Comparison of ENCODE assay signal across 12 cellular contexts in the genomic region with DNA sequence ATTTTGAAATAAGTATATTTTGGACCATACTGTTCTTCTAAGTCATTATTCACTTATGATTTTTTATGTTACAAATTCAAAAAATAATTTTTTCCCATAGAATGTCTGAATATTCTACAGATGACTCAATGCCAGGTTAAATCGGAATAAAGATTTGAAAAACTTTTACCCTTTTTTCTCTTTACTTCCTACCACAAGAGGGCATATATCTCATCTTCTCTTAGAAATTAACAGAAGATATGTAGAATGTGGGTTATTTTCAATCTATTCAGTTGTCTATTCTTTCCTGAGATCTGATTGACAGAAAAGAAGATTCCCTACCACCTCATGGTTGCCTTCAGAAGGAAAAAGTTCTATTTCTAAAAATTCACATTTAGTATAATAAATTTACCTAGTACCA. TPM values are rescaled to one million over a fixed set of nuclear protein-coding genes. Genes with fewer than 3 reads are reported as not detected.
DNase-seq lines count a peak whose midpoint lies in the region; ATAC-seq and TF ChIP-seq lines count a peak whose summit lies in the region.
"Had no signal": no experiment of that assay in that cellular context is flagged by ENCODE, and none has a peak within 500 bp of the region (broad histone marks: within the 10 kb centered on the region; RNA-seq: fewer than 3 reads in every experiment).

No MANE protein-coding gene starts in this region.

- TF ChIP-seq EP300 in gastroesophageal sphincter (IDR thresholded peaks at IDR 0.05): no peak
- TF ChIP-seq EP300 in sigmoid colon (IDR thresholded peaks at IDR 0.05): no peak

- 78 to 85% methylated on average over 1 of the region's 1 CpG for WGBS in gastroesophageal sphincter (ENCODE audit: low coverage in 1 of 2), 2 donors
- 72 to 79% methylated on average over 1 of the region's 1 CpG for WGBS in sigmoid colon, 2 donors

- intact Hi-C loops in left ventricle myocardium inferior (cut with micrococcal nuclease) (no loop called here), left cardiac atrium (cut with DNase I) (no loop called here), sigmoid colon (cut with DNase I) (no loop called here)

- TF ChIP-seq POLR2A in gastroesophageal sphincter (IDR thresholded peaks at IDR 0.05): no peak
- no peak for TF ChIP-seq POLR2A in sigmoid colon (IDR thresholded peaks at IDR 0.05)

- no peaks in the 10 kb centered on the region for H3K36me3 ChIP-seq in left ventricle myocardium inferior
- H3K36me3 ChIP-seq in gastroesophageal sphincter: no peaks in the 10 kb centered on the region
- no peaks in the 10 kb centered on the region for H3K36me3 ChIP-seq in sigmoid colon
- H3K36me3 ChIP-seq: esophagus squamous epithelium, pancreas had no signal

- H3K27me3 ChIP-seq in left ventricle myocardium inferior (ENCODE audit: low read depth): no peaks in the 10 kb centered on the region
- H3K27me3 ChIP-seq in gastroesophageal sphincter: no peaks in the 10 kb centered on the region
- no peaks in the 10 kb centered on the region for H3K27me3 ChIP-seq in sigmoid colon
- H3K27me3 ChIP-seq: esophagus squamous epithelium, pancreas had no signal

- DNase-seq in left ventricle myocardium inferior (no peak), left cardiac atrium (no peak), RKO (ENCODE audit: low spot score) (peak; percentile 21), fibroblast of the aortic adventitia (ENCODE audit: low read depth) (peak; percentile 33), NCI-H524 treated with DMSO at 0.1 percent for 48 hours (lab: John Stamatoyannopoulos, UW) (no peak), sigmoid colon (no peak)
- DNase-seq: CD4-positive, CD25-positive, alpha-beta regulatory T cell; esophagus squamous epithelium had no signal

- TF ChIP-seq CTCF in left ventricle myocardium inferior (IDR thresholded peaks at IDR 0.05; ENCODE audit: borderline replicate concordance) (peak; percentile 32), fibroblast of the aortic adventitia (IDR thresholded peaks at IDR 0.05; ENCODE audit: insufficient read depth, low read length) (peak; percentile 35), gastroesophageal sphincter (IDR thresholded peaks at IDR 0.05) (peak in 2 of 4 experiments; percentile 8 to 18), sigmoid colon (IDR thresholded peaks at IDR 0.05) (no peak)

- H3K4me1 ChIP-seq in left ventricle myocardium inferior: peaks cover 1% of the 10 kb centered on the region
- H3K4me1 ChIP-seq in gastroesophageal sphincter: peaks cover 0 to 34% (median under 1%) of the 10 kb centered on the region in 3 donors
- peaks cover 0 to 15% (median 8%) of the 10 kb centered on the region in 4 donors for H3K4me1 ChIP-seq in sigmoid colon

- ATAC-seq in left cardiac atrium (no peak), gastroesophageal sphincter (no peak), HG03460 (IDR thresholded peaks at IDR 0.05; ENCODE audit: unreplicated experiment) (no peak)

- H3K9me3 ChIP-seq in left ventricle myocardium inferior (replicated peaks) (no peaks in the 10 kb centered on the region), gastroesophageal sphincter (no peaks in the 10 kb centered on the region), sigmoid colon (no peaks in the 10 kb centered on the region)
- H3K9me3 ChIP-seq: esophagus squamous epithelium, pancreas had no signal

- H3K4me3 ChIP-seq in left ventricle myocardium inferior (no peak overlapping the region), fibroblast of the aortic adventitia (ENCODE audit: low read depth, low read length) (no peak overlapping the region), gastroesophageal sphincter (no peak overlapping the region), sigmoid colon (no peak overlapping the region)
- H3K4me3 ChIP-seq: esophagus squamous epithelium, pancreas had no signal

- H3K27ac ChIP-seq in left ventricle myocardium inferior (replicated peaks) (no peak overlapping the region), gastroesophageal sphincter (no peak overlapping the region), sigmoid colon (no peak overlapping the region)
- H3K27ac ChIP-seq: esophagus squamous epithelium, pancreas had no signal

RNA-seq across cellular contexts. Expression of gene KITLG, which starts 53.0 kb away (rescaled TPM):
- total RNA-seq in left ventricle myocardium inferior (8.6 TPM), left cardiac atrium (10 to 100 TPM; 12.0 to 16.7 TPM), fibroblast of the aortic adventitia (ENCODE audit: low replicate concordance) (15.1 and 110 TPM in 2 replicates), gastroesophageal sphincter (100 to 1,000 TPM in 3 of 4 donors, 10 to 100 TPM in 1; 48.5 to 239 (median 112) TPM), sigmoid colon (100 to 1,000 TPM in 1 of 4 donors, 10 to 100 TPM in 3; 54.6 to 149 (median 80.4) TPM)
- polyA plus RNA-seq in sigmoid colon: 10 to 100 TPM in 2 of 3 donors, 1 to 10 TPM in 1; 8.1 to 15.0 (median 13.7) TPM
- total RNA-seq: CD4-positive, CD25-positive, alpha-beta regulatory T cell had no signal
- polyA plus RNA-seq: CD4-positive, CD25-positive, alpha-beta regulatory T cell; IgD-negative memory B cell had no signal

Comparison
In these comparisons a context has a peak if more than half of its experiments do, and no peak if none do; other contexts are left out.
1. DNase-seq: peak in RKO (single experiment) and fibroblast of the aortic adventitia (single experiment); none in left ventricle myocardium inferior (single experiment), left cardiac atrium (single experiment), NCI-H524 treated with DMSO at 0.1 percent for 48 hours (single experiment) and sigmoid colon (single experiment).
2. CTCF ChIP-seq: peak in left ventricle myocardium inferior (single experiment) and fibroblast of the aortic adventitia (single experiment); none in sigmoid colon (0 of 4).